ENCODE assay signal across 18 cellular contexts in the genomic region with DNA sequence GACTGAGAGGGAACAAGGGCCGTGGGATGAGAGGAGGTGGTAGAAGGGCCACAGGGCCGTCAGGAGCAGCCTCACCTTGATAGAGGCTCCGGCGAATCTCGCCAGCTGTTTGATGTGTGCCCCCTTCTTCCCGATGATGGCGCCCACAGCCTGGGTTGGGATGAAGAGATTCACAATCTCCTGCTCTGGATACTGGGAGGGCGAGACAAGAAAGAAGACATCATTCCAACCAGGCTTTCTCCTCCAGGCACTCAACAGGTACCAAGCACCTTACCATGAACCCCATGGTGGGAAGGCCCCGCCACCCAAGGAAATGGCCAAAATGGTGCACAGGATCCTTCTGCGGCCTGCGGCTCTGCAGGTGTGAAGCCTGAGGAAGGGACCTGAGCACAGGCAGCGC.
DNase-seq lines count a peak whose midpoint lies in the region; ATAC-seq and TF ChIP-seq lines count a peak whose summit lies in the region.
"Had no signal": no experiment of that assay in that cellular context is flagged by ENCODE, and none has a peak within 500 bp of the region (broad histone marks: within the 10 kb centered on the region; RNA-seq: fewer than 3 reads in every experiment).

No MANE protein-coding gene starts in this region.

- POLR2A ChIA-PET in PC-3 (lab: Charles Lee; ENCODE audit: unreplicated experiment) = interaction anchor here (0.6 kb wide), 1 partner anchor 27 kb away, joined by 3 read pairs; no protein-coding TSS in a partner anchor
- POLR2A ChIA-PET in naive thymus-derived CD8-positive, alpha-beta T cell (lab: Charles Lee) = no interaction called here

- no peaks in the 10 kb centered on the region for H3K79me2 ChIP-seq in PC-3 (ENCODE audit: low read length)
- H3K79me2 ChIP-seq: parathyroid adenoma had no signal

- intact Hi-C loops in PC-3 (cut with micrococcal nuclease) (no loop called here), testis (cut with DNase I; ENCODE audit: low total_unique reads) (no loop called here)

- peaks cover 65% of the 10 kb centered on the region for H3K4me1 Mint-ChIP-seq in chondrocyte (ENCODE audit: low read depth)
- peaks cover 5% of the 10 kb centered on the region for H3K4me1 Mint-ChIP-seq in type B pancreatic cell (ENCODE audit: unreplicated experiment)
- peaks cover 0 to 9% (median 0%) of the 10 kb centered on the region in 4 donors for H3K4me1 Mint-ChIP-seq in naive thymus-derived CD8-positive, alpha-beta T cell
- H3K4me1 Mint-ChIP-seq: B cell had no signal

- no peak overlapping the region for H3K9ac ChIP-seq in PC-3 (ENCODE audit: low read length)
- H3K9ac ChIP-seq: parathyroid adenoma had no signal

- no TSS peak for BruUV-seq in PC-3 (replicated peaks; lab: Mats Ljungman, UMichigan)

- H3K4me3 Mint-ChIP-seq in chondrocyte (ENCODE audit: unreplicated experiment) (peak overlapping the region; percentile 19), type B pancreatic cell (no peak overlapping the region)
- no peak overlapping the region for H3K4me3 Mint-ChIP-seq in naive thymus-derived CD8-positive, alpha-beta T cell
- H3K4me3 Mint-ChIP-seq: B cell, immature natural killer cell, T-cell had no signal

- H2AFZ ChIP-seq in PC-3 (ENCODE audit: low read length) = no peak overlapping the region
- H2AFZ ChIP-seq: parathyroid adenoma had no signal

- peak overlapping the region; percentile 62 for H3K4me2 ChIP-seq in PC-3 (ENCODE audit: low read length)

- CTCF ChIA-PET in PC-3 (lab: Charles Lee) = no interaction called here

- peaks cover 9% of the 10 kb centered on the region for H3F3A ChIP-seq in PC-3 (ENCODE audit: low read length, unreplicated experiment)

- TF ChIP-seq CTCF in PC-3 (conservative IDR thresholded peaks at IDR 0.05; ENCODE audit: low read depth, low read length) = no peak
- TF ChIP-seq CTCF in chondrocyte (IDR thresholded peaks at IDR 0.05) = no peak
- TF ChIP-seq CTCF in testis (IDR thresholded peaks at IDR 0.05) = no peak
- no peak for TF ChIP-seq CTCF in type B pancreatic cell (conservative IDR thresholded peaks at IDR 0.05)

- H3K36me3 ChIP-seq in PC-3 (ENCODE audit: low read depth, low read length) = peaks cover 22% of the 10 kb centered on the region
- H3K36me3 ChIP-seq in testis (ENCODE audit: low read depth, missing control alignments) = no peaks in the 10 kb centered on the region

- DNase-seq in PC-3 = no peak
- DNase-seq in chondrocyte (ENCODE audit: low spot score) = no peak
- peak; percentile 8 for DNase-seq in mucosa of gallbladder (ENCODE audit: low spot score)
- no peak for DNase-seq in testis
- DNase-seq in NCI-H2107 (lab: John Stamatoyannopoulos, UW) = no peak
- no peak for DNase-seq in type B pancreatic cell (ENCODE audit: extremely low spot score, unreplicated experiment)
- DNase-seq in naive thymus-derived CD8-positive, alpha-beta T cell = no peak
- DNase-seq: activated CD4-positive, CD25-positive, alpha-beta regulatory T cell; activated gamma-delta T cell; effector memory CD4-positive, alpha-beta T cell; immature natural killer cell; MM.1S; NCI-H2029 treated with DMSO at 0.1 percent for 48 hours; T-cell had no signal

- WGBS in testis, 2 donors = 97% methylated on average over 11 to 12 of the region's 12 CpGs

- H3K4me3 ChIP-seq in PC-3 (ENCODE audit: low read length) (no peak overlapping the region), testis (no peak overlapping the region)
- H3K4me3 ChIP-seq: body of pancreas had no signal

- peaks cover 20% of the 10 kb centered on the region for H3K36me3 Mint-ChIP-seq in chondrocyte (ENCODE audit: low read depth)
- peaks cover 18% of the 10 kb centered on the region for H3K36me3 Mint-ChIP-seq in type B pancreatic cell
- no peaks in the 10 kb centered on the region for H3K36me3 Mint-ChIP-seq in naive thymus-derived CD8-positive, alpha-beta T cell
- H3K36me3 Mint-ChIP-seq: immature natural killer cell, T-cell had no signal

- H3K27me3 ChIP-seq in PC-3 (ENCODE audit: low read length) (no peaks in the 10 kb centered on the region), testis (no peaks in the 10 kb centered on the region)
- H3K27me3 ChIP-seq: body of pancreas had no signal

- no peaks in the 10 kb centered on the region for H4K20me1 ChIP-seq in PC-3 (ENCODE audit: low read length)

- ATAC-seq in PC-3 = no peak
- no peak for ATAC-seq in GM19324 (IDR thresholded peaks at IDR 0.05; ENCODE audit: low FRiP score, unreplicated experiment)
- ATAC-seq in naive thymus-derived CD8-positive, alpha-beta T cell = no peak
- ATAC-seq: T-cell had no signal

- H3K9me3 ChIP-seq in PC-3 (ENCODE audit: low read length) = no peaks in the 10 kb centered on the region
- H3K9me3 ChIP-seq in testis = no peaks in the 10 kb centered on the region
- H3K9me3 ChIP-seq: body of pancreas had no signal

- no peaks in the 10 kb centered on the region for H3K9me2 ChIP-seq in PC-3 (replicated peaks; ENCODE audit: low read length)

- TF ChIP-seq POLR2A in testis (IDR thresholded peaks at IDR 0.05) = no peak

- no peaks in the 10 kb centered on the region for H3K27me3 Mint-ChIP-seq in chondrocyte (ENCODE audit: low read depth)
- no peaks in the 10 kb centered on the region for H3K27me3 Mint-ChIP-seq in type B pancreatic cell
- H3K27me3 Mint-ChIP-seq in naive thymus-derived CD8-positive, alpha-beta T cell = peaks cover 0 to 10% (median 9%) of the 10 kb centered on the region in 5 donors

- no peaks in the 10 kb centered on the region for H3K9me3 Mint-ChIP-seq in chondrocyte (ENCODE audit: low read depth)
- no peaks in the 10 kb centered on the region for H3K9me3 Mint-ChIP-seq in type B pancreatic cell
- H3K9me3 Mint-ChIP-seq in naive thymus-derived CD8-positive, alpha-beta T cell = no peaks in the 10 kb centered on the region
- H3K9me3 Mint-ChIP-seq: immature natural killer cell, T-cell had no signal

- H3K4me1 ChIP-seq in PC-3 (ENCODE audit: insufficient read depth, low read length) (peaks cover 55% of the 10 kb centered on the region), testis (peaks cover 30% of the 10 kb centered on the region)

- H3K27ac Mint-ChIP-seq in chondrocyte (ENCODE audit: unreplicated experiment) = peak overlapping the region; percentile 99
- H3K27ac Mint-ChIP-seq in type B pancreatic cell = no peak overlapping the region
- no peak overlapping the region for H3K27ac Mint-ChIP-seq in naive thymus-derived CD8-positive, alpha-beta T cell
- H3K27ac Mint-ChIP-seq: B cell, immature natural killer cell, T-cell had no signal

- peak overlapping the region; percentile 70 for H3K27ac ChIP-seq in PC-3 (ENCODE audit: low read length)
- peak overlapping the region; percentile 74 to 86 for H3K27ac ChIP-seq in testis
- H3K27ac ChIP-seq: parathyroid adenoma had no signal
